In the genomic region with DNA sequence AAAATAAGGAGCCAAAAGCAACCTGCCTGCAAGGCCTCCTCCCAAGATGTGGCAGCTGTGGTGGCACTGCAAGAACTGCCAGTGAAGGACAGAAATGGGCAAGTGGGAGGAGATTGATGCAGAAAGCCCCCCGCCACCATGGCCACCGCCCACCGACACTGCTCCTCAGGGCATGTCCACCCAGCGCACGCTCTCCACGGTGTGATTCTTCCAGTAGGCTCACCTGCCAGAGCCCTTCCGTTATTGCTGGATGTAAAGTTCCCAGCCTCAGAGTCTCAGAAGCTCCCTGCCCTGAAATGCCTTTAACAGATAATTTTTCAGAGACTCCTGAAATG, we compare ENCODE assay signal across 14 cellular contexts.
"Had no signal": no experiment of that assay in that cellular context is flagged by ENCODE, and none has a peak within 500 bp of the region (broad histone marks: within the 10 kb centered on the region; RNA-seq: fewer than 3 reads in every experiment).

No MANE protein-coding gene starts in this region.

- DNase-seq: activated CD4-positive, alpha-beta T cell treated with anti-CD3 and anti-CD28 coated beads for 1 hour; activated CD4-positive, alpha-beta T cell treated with anti-CD3 and anti-CD28 coated beads, Interleukin-2, amount 50 U/mL, for 4 hours; activated naive CD4-positive, alpha-beta T cell treated with anti-CD3 and anti-CD28 coated beads, Interleukin-2, amount 50 U/mL, for 16 hours; activated T-cell treated with anti-CD3 and anti-CD28 coated beads for 4 hours; caudate nucleus; stimulated activated CD4-positive, alpha-beta T cell treated with anti-CD3 and anti-CD28 coated beads, Interleukin-4, amount 100 ng/mL, for 4 hours; stimulated activated naive CD8-positive, alpha-beta T cell treated with anti-CD3 and anti-CD28 coated beads, Interleukin-15, amount 100 ng/mL, for 72 hours had no signal

- H3K36me3 Mint-ChIP-seq: mesothelial cell of epicardium had no signal

- H3K27ac Mint-ChIP-seq: mesothelial cell of epicardium; stimulated activated naive CD8-positive, alpha-beta T cell treated with anti-CD3 and anti-CD28 coated beads, Interleukin-15, amount 100 ng/mL, for 72 hours had no signal

- H3K9me3 ChIP-seq: right atrium auricular region, thoracic aorta had no signal

- ATAC-seq: esophagus mucosa; stimulated activated naive CD8-positive, alpha-beta T cell treated with anti-CD3 and anti-CD28 coated beads, Interleukin-15, amount 100 ng/mL, for 72 hours had no signal

- H3K9me3 Mint-ChIP-seq: mesothelial cell of epicardium; stimulated activated naive CD8-positive, alpha-beta T cell treated with anti-CD3 and anti-CD28 coated beads, Interleukin-15, amount 100 ng/mL, for 72 hours had no signal

- H3K27ac ChIP-seq: coronary artery, right atrium auricular region, SK-N-MC, skin epidermis, thoracic aorta had no signal

- H3K27me3 Mint-ChIP-seq: stimulated activated naive CD8-positive, alpha-beta T cell treated with anti-CD3 and anti-CD28 coated beads, Interleukin-15, amount 100 ng/mL, for 72 hours had no signal

- H3K27me3 ChIP-seq: right atrium auricular region had no signal

- H3K36me3 ChIP-seq: right atrium auricular region, thoracic aorta had no signal

- H3K4me3 ChIP-seq: coronary artery, right atrium auricular region, SK-N-MC, skin epidermis, thoracic aorta had no signal

- H3K4me3 Mint-ChIP-seq: mesothelial cell of epicardium; stimulated activated naive CD8-positive, alpha-beta T cell treated with anti-CD3 and anti-CD28 coated beads, Interleukin-15, amount 100 ng/mL, for 72 hours had no signal
